ENCODE assay signal across 9 cellular contexts in genomic region chr2:226790436-226790835, GRCh38. TPM values are rescaled to one million over a fixed set of nuclear protein-coding genes. Genes with fewer than 3 reads are reported as not detected.
DNase-seq lines count a peak whose midpoint lies in the region; ATAC-seq and TF ChIP-seq lines count a peak whose summit lies in the region.
"Had no signal": no experiment of that assay in that cellular context is flagged by ENCODE, and none has a peak within 500 bp of the region (broad histone marks: within the 10 kb centered on the region; RNA-seq: fewer than 3 reads in every experiment).

No MANE protein-coding gene starts in this region.

- no peaks in the 10 kb centered on the region for H3K9me3 ChIP-seq in right cardiac atrium (ENCODE audit: control insufficient read depth, low read length)

- intact Hi-C loops in right cardiac atrium (cut with DNase I) = loop anchor here in 3 of 4 donors (10.0 kb wide), 6 partner anchors 46 to 576 kb away; no protein-coding TSS in a partner anchor

- peaks cover 4% of the 10 kb centered on the region; the same call in 1 of the 2 replicates for H3K36me3 ChIP-seq in GM23338 (ENCODE audit: insufficient read depth)

- peaks cover 47% of the 10 kb centered on the region for H3K4me1 Mint-ChIP-seq in GM23338

- peak overlapping the region; percentile 82 for H3K4me3 Mint-ChIP-seq in GM23338

- H3K27me3 Mint-ChIP-seq in GM23338 (ENCODE audit: insufficient read depth, low read depth, poor library complexity) = peaks cover 7% of the 10 kb centered on the region

- H3K27ac ChIP-seq in GM23338 (ENCODE audit: low read depth) (peak overlapping the region; percentile 93), VCaP (peak overlapping the region; percentile 91; the same call in 1 of the 2 replicates), right cardiac atrium (ENCODE audit: low read length) (peak overlapping the region; percentile 99)

- no peaks in the 10 kb centered on the region for H3K9me3 Mint-ChIP-seq in GM23338

- no peaks in the 10 kb centered on the region for H3K27me3 ChIP-seq in GM23338 (ENCODE audit: insufficient read depth)
- H3K27me3 ChIP-seq in right cardiac atrium (ENCODE audit: control insufficient read depth, insufficient read depth) = no peaks in the 10 kb centered on the region

- H3K79me2 ChIP-seq in GM23338 (replicated peaks; ENCODE audit: insufficient read depth) = peaks cover 82% of the 10 kb centered on the region

- H3K4me3 ChIP-seq in GM23338 = peak overlapping the region; percentile 54
- peak overlapping the region; percentile 92 for H3K4me3 ChIP-seq in right cardiac atrium (ENCODE audit: low read length)
- peak overlapping the region; percentile 73 for H3K4me3 ChIP-seq in skeletal muscle cell (ENCODE audit: low read depth, low read length)

- no peak for ATAC-seq in GM23338
- no peak for ATAC-seq in right cardiac atrium
- no peak for ATAC-seq in HG03025 (IDR thresholded peaks at IDR 0.05; ENCODE audit: low FRiP score, unreplicated experiment)
- ATAC-seq in HG03565 (IDR thresholded peaks at IDR 0.05; ENCODE audit: unreplicated experiment) = no peak

- H3K27ac Mint-ChIP-seq in GM23338 = peak overlapping the region; percentile 96

- peaks cover 31% of the 10 kb centered on the region for H3K36me3 Mint-ChIP-seq in GM23338 (ENCODE audit: low read depth)

- DNase-seq in GM23338 (ENCODE audit: low spot score) (no peak), right cardiac atrium (no peak), skeletal muscle cell (ENCODE audit: low read depth) (no peak), NCI-H1105 (lab: John Stamatoyannopoulos, UW) (no peak), NCI-H1417 (lab: John Stamatoyannopoulos, UW) (no peak)
- DNase-seq: stimulated activated naive CD4-positive, alpha-beta T cell treated with Interleukin-2 at 50 U/mL for 16 hours had no signal

- 0 out of 2 replicates have a peak, but pooled peaks cover 4% of the 10 kb centered on the region for H4K20me1 ChIP-seq in GM23338 (replicated peaks; ENCODE audit: insufficient read depth)

- WGBS in right cardiac atrium = 75% methylated on average over 2 of the region's 2 CpGs

- no peaks in the 10 kb centered on the region for H3K9me2 ChIP-seq in GM23338 (ENCODE audit: insufficient read depth)

- TF ChIP-seq CTCF in GM23338 (conservative IDR thresholded peaks at IDR 0.05; ENCODE audit: low read depth in 2 of 2) = no peak
- TF ChIP-seq CTCF in VCaP (conservative IDR thresholded peaks at IDR 0.05) = no peak

- no peak overlapping the region for H2AFZ ChIP-seq in GM23338

- H3K4me2 ChIP-seq in GM23338 = peak overlapping the region; percentile 80

- H3K4me1 ChIP-seq in GM23338 (ENCODE audit: insufficient read depth) = peaks cover 51% of the 10 kb centered on the region
- peaks cover 3% of the 10 kb centered on the region for H3K4me1 ChIP-seq in right cardiac atrium (ENCODE audit: control insufficient read depth, insufficient read depth, low read length)

- peaks cover 5% of the 10 kb centered on the region; the same call in 1 of the 2 replicates for H3F3A ChIP-seq in GM23338 (replicated peaks; ENCODE audit: low read depth)

TF ChIP-seq in GM23338, 12 proteins besides CTCF, POLR2A, EP300 and RAD21 (continues in another document):
- TF ChIP-seq STAT1 (IDR thresholded peaks at IDR 0.05; ENCODE audit: unreplicated experiment) (no peak), JUNB (IDR thresholded peaks at IDR 0.05; ENCODE audit: unreplicated experiment) (no peak), NANOG (IDR thresholded peaks at IDR 0.05; ENCODE audit: borderline replicate concordance) (no peak), REST (IDR thresholded peaks at IDR 0.05; ENCODE audit: unreplicated experiment) (no peak), ETS1 (IDR thresholded peaks at IDR 0.05) (no peak)

RNA-seq across cellular contexts. Expression of gene IRS1, which starts 9.2 kb away (rescaled TPM):
- total RNA-seq in GM23338 (2014; rRNA removed; shearing (Covaris generic)) = 20.4 and 26.2 TPM in 2 replicates
- 6.2 and 6.9 TPM in 2 replicates for polyA plus RNA-seq in GM23338 (2016; fragmentation: Nextera tagmentation; extraction: Ambion mirVana)
- 10 to 100 TPM; 14.2 to 16.0 (median 15.0) TPM for total RNA-seq in right cardiac atrium
- polyA plus RNA-seq in right cardiac atrium = 6.2 TPM

RNA-seq across cellular contexts. Expression of gene RHBDD1, which starts 45.4 kb away (rescaled TPM):
- 13.0 and 16.4 TPM in 2 replicates for total RNA-seq in GM23338 (2014; rRNA removed; shearing (Covaris generic))
- polyA plus RNA-seq in GM23338 (2016; fragmentation: Nextera tagmentation; extraction: Ambion mirVana) (6.3 and 7.3 TPM in 2 replicates), right cardiac atrium (9.3 TPM)
- total RNA-seq in right cardiac atrium = 10 to 100 TPM; 40.4 to 47.3 (median 41.1) TPM
